7 cellular contexts compared by ENCODE assay signal in the genomic region with DNA sequence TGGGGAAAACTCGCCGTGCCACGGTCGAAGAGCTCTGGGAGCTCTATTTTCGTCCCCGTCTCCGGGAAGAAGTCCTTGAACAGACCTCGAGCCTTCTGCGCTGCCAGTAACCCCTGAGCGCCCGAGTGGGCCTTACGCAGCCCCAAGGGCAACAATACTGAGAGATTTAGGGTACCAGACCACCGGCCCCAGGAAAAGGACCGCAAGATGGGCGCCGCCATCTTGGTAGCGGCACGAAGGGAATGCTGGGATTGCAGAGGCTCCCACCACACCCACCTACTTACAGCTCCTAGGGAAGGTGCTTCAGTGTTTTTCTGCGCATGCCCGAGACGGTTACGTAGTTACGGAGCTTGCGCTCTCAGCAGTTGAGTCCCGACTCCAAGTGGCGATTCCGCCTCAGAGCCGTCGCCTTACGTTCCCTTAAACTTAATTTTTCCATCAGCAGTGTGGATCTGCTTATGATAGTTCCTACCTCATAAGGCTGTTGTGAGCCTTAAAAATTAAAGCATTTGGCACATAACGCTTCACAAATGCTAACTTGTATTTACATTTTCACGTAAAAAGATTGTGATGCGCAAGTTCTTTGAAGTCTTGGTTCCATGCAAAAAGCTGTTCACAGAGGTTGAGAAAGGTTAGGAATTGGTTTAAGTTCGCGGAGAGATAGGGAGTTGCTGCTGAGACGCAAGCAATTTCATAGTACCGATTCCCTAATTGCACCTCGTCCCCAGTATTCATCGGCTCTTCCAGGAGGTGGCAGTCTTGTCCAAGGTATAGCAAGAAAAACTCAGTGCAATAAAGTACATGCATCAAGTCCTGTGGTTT.
A peak's percentile ranks its signal among the peaks of the same experiment; 100 is the strongest.
DNase-seq lines count a peak whose midpoint lies in the region; ATAC-seq and TF ChIP-seq lines count a peak whose summit lies in the region.

TSS of gene YARS2 (minus strand) at position 244 of the 822 bp plus-strand sequence. CDS start at position 221, 23 bp downstream.

- TF ChIP-seq CTCF in astrocyte of the cerebellum (IDR thresholded peaks at IDR 0.05; ENCODE audit: low read depth, low read length, missing control alignments) (peak; percentile 73), retinal pigment epithelial cell (conservative IDR thresholded peaks at IDR 0.05; ENCODE audit: low read depth, low read length) (peak; percentile 81)

- H3K4me3 ChIP-seq in astrocyte of the cerebellum (ENCODE audit: low read depth, low read length) (peak within 1 kb of the TSS; percentile 76), retinal pigment epithelial cell (ENCODE audit: low read length) (peak within 1 kb of the TSS; percentile 99)

- ATAC-seq in GM18499 (IDR thresholded peaks at IDR 0.05; ENCODE audit: insufficient read depth, unreplicated experiment) (peak; percentile 88), HG02970 (IDR thresholded peaks at IDR 0.05; ENCODE audit: low FRiP score, unreplicated experiment) (peak; percentile 90)

- in situ Hi-C loops in astrocyte of the cerebellum (cut with HindIII; ENCODE audit: low sequenced_read_pairs), result no loop called here

- peak; percentile 98 to 99 for DNase-seq in NCI-H1930 (lab: John Stamatoyannopoulos, UW)
- DNase-seq in T-helper 22 cell (ENCODE audit: low read depth), result peak; percentile 80
- peak; percentile 97 for DNase-seq in astrocyte of the cerebellum (ENCODE audit: low read depth)
- DNase-seq in hippocampal formation (lab: John Stamatoyannopoulos, UW), result peak; percentile 88 to 91
- peak; percentile 96 for DNase-seq in retinal pigment epithelial cell (ENCODE audit: low read depth)

Comparison
In these comparisons a context has a peak if more than half of its experiments do, and no peak if none do; other contexts are left out.
1. Peak in every context shown above with its lines: DNase-seq, ATAC-seq and H3K4me3 ChIP-seq.